ENCODE assay signal across 19 cellular contexts in genomic region chr3:13318626-13319470, GRCh38.
DNase-seq lines count a peak whose midpoint lies in the region; ATAC-seq and TF ChIP-seq lines count a peak whose summit lies in the region.
"Had no signal": no experiment of that assay in that cellular context is flagged by ENCODE, and none has a peak within 500 bp of the region (broad histone marks: within the 10 kb centered on the region; RNA-seq: fewer than 3 reads in every experiment).

No MANE protein-coding gene starts in this region.

- H3K9me3 Mint-ChIP-seq in T-helper 2 cell treated with Interferon-gamma antibody and Interleukin-4, amounts not matched to agents 5 μg/mL and 100 μg/mL, for 36 hours: no peaks in the 10 kb centered on the region
- no peaks in the 10 kb centered on the region for H3K9me3 Mint-ChIP-seq in stimulated activated effector memory CD8-positive, alpha-beta T cell treated with anti-CD3 and anti-CD28 coated beads, Interleukin-12 subunit alpha, Interleukin-12 subunit beta, amount 100 ng/mL, for 72 hours
- H3K9me3 Mint-ChIP-seq: CD4-positive, alpha-beta T cell had no signal

- H3K4me1 ChIP-seq in Loucy (ENCODE audit: insufficient read depth, low read length, poor library complexity, severe bottlenecking) (peaks cover 11% of the 10 kb centered on the region), mammary epithelial cell (ENCODE audit: insufficient read depth, low read length) (no peaks in the 10 kb centered on the region)
- H3K4me1 ChIP-seq: BE2C had no signal

- H4K20me1 ChIP-seq in Loucy (ENCODE audit: insufficient read depth, low read length, poor library complexity, severe bottlenecking) (no peaks in the 10 kb centered on the region), mammary epithelial cell (ENCODE audit: insufficient read depth, low read length) (no peaks in the 10 kb centered on the region)

- WGBS in mammary epithelial cell (ENCODE audit: low coverage, missing lambda C conversion rate): 76% methylated on average over 11 of the region's 14 CpGs

- H3K4me1 Mint-ChIP-seq in T-helper 2 cell treated with Interferon-gamma antibody and Interleukin-4, amounts not matched to agents 5 μg/mL and 100 μg/mL, for 36 hours (ENCODE audit: low read depth): no peaks in the 10 kb centered on the region
- H3K4me1 Mint-ChIP-seq in stimulated activated effector memory CD8-positive, alpha-beta T cell treated with anti-CD3 and anti-CD28 coated beads, Interleukin-12 subunit alpha, Interleukin-12 subunit beta, amount 100 ng/mL, for 72 hours: peaks cover 4% of the 10 kb centered on the region

- CTCF ChIA-PET in mammary epithelial cell (lab: Charles Lee; ENCODE audit: low non-redundant PET): no interaction called here

- H3K79me2 ChIP-seq in Loucy (ENCODE audit: insufficient read depth, low read length): no peaks in the 10 kb centered on the region
- H3K79me2 ChIP-seq in mammary epithelial cell (ENCODE audit: insufficient read depth, low read length): no peaks in the 10 kb centered on the region

- peaks cover 90% of the 10 kb centered on the region; the same call in 1 of the 2 replicates for H3K36me3 ChIP-seq in Loucy (ENCODE audit: insufficient read depth, low read length)
- H3K36me3 ChIP-seq in mammary epithelial cell (ENCODE audit: insufficient read depth, low read length): no peaks in the 10 kb centered on the region

- BruUV-seq in mammary epithelial cell (replicated peaks; lab: Mats Ljungman, UMichigan): no TSS peak

- H3K27me3 ChIP-seq in Loucy (ENCODE audit: insufficient read depth, low read length, poor library complexity, severe bottlenecking) (no peaks in the 10 kb centered on the region), mammary epithelial cell (ENCODE audit: insufficient read depth, low read length) (no peaks in the 10 kb centered on the region)
- H3K27me3 ChIP-seq: BE2C had no signal

- dilution Hi-C loops in mammary epithelial cell (cut with HindIII; ENCODE audit: low sequenced_read_pairs): no loop called here

- H2AFZ ChIP-seq in Loucy (ENCODE audit: low read length): no peak overlapping the region
- no peak overlapping the region for H2AFZ ChIP-seq in mammary epithelial cell (ENCODE audit: low read depth, low read length)

- no peak overlapping the region for H3K27ac ChIP-seq in mammary epithelial cell (ENCODE audit: insufficient read depth, low read depth, low read length)
- H3K27ac ChIP-seq: 22Rv1 had no signal

- no peak for ATAC-seq in stimulated activated effector memory CD8-positive, alpha-beta T cell treated with anti-CD3 and anti-CD28 coated beads, Interleukin-12 subunit alpha, Interleukin-12 subunit beta, amount 100 ng/mL, for 72 hours
- ATAC-seq in GM19351 (IDR thresholded peaks at IDR 0.05; ENCODE audit: unreplicated experiment): no peak
- ATAC-seq: HepG2 had no signal

- in situ Hi-C loops in mammary epithelial cell (cut with MboI; ENCODE audit: low sequenced_read_pairs in 2 of 2): no loop called here

- peak overlapping the region; percentile 36 for H3K27ac Mint-ChIP-seq in T-helper 2 cell treated with Interferon-gamma antibody and Interleukin-4, amounts not matched to agents 5 μg/mL and 100 μg/mL, for 36 hours
- H3K27ac Mint-ChIP-seq in stimulated activated effector memory CD8-positive, alpha-beta T cell treated with anti-CD3 and anti-CD28 coated beads, Interleukin-12 subunit alpha, Interleukin-12 subunit beta, amount 100 ng/mL, for 72 hours: peak overlapping the region; percentile 65

- intact Hi-C loops in mammary epithelial cell (cut with micrococcal nuclease): no loop called here

- no peak overlapping the region for H3K4me2 ChIP-seq in Loucy (ENCODE audit: low read depth, low read length, poor library complexity, severe bottlenecking)
- no peak overlapping the region for H3K4me2 ChIP-seq in mammary epithelial cell (ENCODE audit: insufficient read depth, low read depth, low read length)

- no peak for DNase-seq in T-helper 2 cell treated with Interferon-gamma antibody and Interleukin-4, amounts not matched to agents 5 μg/mL and 100 μg/mL, for 36 hours (ENCODE audit: low spot score)
- DNase-seq in T-helper 2 cell (no peak), cerebellum (ENCODE audit: low spot score) (peak; percentile 41), NCI-H69 (lab: John Stamatoyannopoulos, UW) (no peak), mammary epithelial cell (no peak)
- DNase-seq in stimulated activated effector memory CD8-positive, alpha-beta T cell treated with anti-CD3 and anti-CD28 coated beads, Interleukin-12 subunit alpha, Interleukin-12 subunit beta, amount 100 ng/mL, for 72 hours (ENCODE audit: low spot score in 2 of 2): no peak
- DNase-seq: BE2C; Calu3; CD4-positive, alpha-beta T cell; DMS79; Karpas-422; NCI-H1105 treated with DMSO at 0.1 percent for 48 hours; NCI-H1694 treated with DMSO at 0.1 percent for 48 hours; NCI-H526 treated with DMSO at 0.1 percent for 48 hours; Right ventricle myocardium superior had no signal

- TF ChIP-seq CTCF in Loucy (conservative IDR thresholded peaks at IDR 0.05; ENCODE audit: low read length): peak; percentile 20; the same call in 1 of the 2 replicates
- no peak for TF ChIP-seq CTCF in mammary epithelial cell (conservative IDR thresholded peaks at IDR 0.05 in 1 of 2, IDR thresholded peaks at IDR 0.05 in 1 of 2; ENCODE audit: extremely low read depth in 1 of 2, insufficient read depth in 1 of 2, low read depth in 1 of 2, low read length in 2 of 2)

- no peaks in the 10 kb centered on the region for H3F3A ChIP-seq in Loucy (ENCODE audit: low read depth)

- H3K9me3 ChIP-seq in Loucy (ENCODE audit: insufficient read depth, low read depth, low read length): no peaks in the 10 kb centered on the region
- H3K9me3 ChIP-seq in mammary epithelial cell (replicated peaks; ENCODE audit: insufficient read depth, low read length): no peaks in the 10 kb centered on the region
- H3K9me3 ChIP-seq: BE2C had no signal

- peaks cover 69% of the 10 kb centered on the region for H3K36me3 Mint-ChIP-seq in T-helper 2 cell treated with Interferon-gamma antibody and Interleukin-4, amounts not matched to agents 5 μg/mL and 100 μg/mL, for 36 hours (ENCODE audit: low read depth)
- peaks cover 100% of the 10 kb centered on the region for H3K36me3 Mint-ChIP-seq in stimulated activated effector memory CD8-positive, alpha-beta T cell treated with anti-CD3 and anti-CD28 coated beads, Interleukin-12 subunit alpha, Interleukin-12 subunit beta, amount 100 ng/mL, for 72 hours

- no peak overlapping the region for H3K4me3 Mint-ChIP-seq in T-helper 2 cell treated with Interferon-gamma antibody and Interleukin-4, amounts not matched to agents 5 μg/mL and 100 μg/mL, for 36 hours
- H3K4me3 Mint-ChIP-seq in stimulated activated effector memory CD8-positive, alpha-beta T cell treated with anti-CD3 and anti-CD28 coated beads, Interleukin-12 subunit alpha, Interleukin-12 subunit beta, amount 100 ng/mL, for 72 hours: no peak overlapping the region
- H3K4me3 Mint-ChIP-seq: CD4-positive, alpha-beta T cell had no signal

- H3K9ac ChIP-seq in Loucy (ENCODE audit: low read depth, low read length, poor library complexity, severe bottlenecking) (no peak overlapping the region), mammary epithelial cell (ENCODE audit: insufficient read depth, low read length) (no peak overlapping the region)

- no peak overlapping the region for H3K4me3 ChIP-seq in Loucy (ENCODE audit: low read length, poor library complexity, severe bottlenecking)
- no peak overlapping the region for H3K4me3 ChIP-seq in mammary epithelial cell (replicated peaks in 1 of 3; ENCODE audit: insufficient read depth in 1 of 3, low read depth in 2 of 3, low read length in 3 of 3)

- no peaks in the 10 kb centered on the region for H3K27me3 Mint-ChIP-seq in T-helper 2 cell treated with Interferon-gamma antibody and Interleukin-4, amounts not matched to agents 5 μg/mL and 100 μg/mL, for 36 hours (ENCODE audit: low read depth)
- H3K27me3 Mint-ChIP-seq: CD4-positive, alpha-beta T cell had no signal

- no peaks in the 10 kb centered on the region for H3K9me2 ChIP-seq in Loucy (replicated peaks; ENCODE audit: low read depth, low read length)
